Comparison of ENCODE assay signal across 8 cellular contexts in the genomic region with DNA sequence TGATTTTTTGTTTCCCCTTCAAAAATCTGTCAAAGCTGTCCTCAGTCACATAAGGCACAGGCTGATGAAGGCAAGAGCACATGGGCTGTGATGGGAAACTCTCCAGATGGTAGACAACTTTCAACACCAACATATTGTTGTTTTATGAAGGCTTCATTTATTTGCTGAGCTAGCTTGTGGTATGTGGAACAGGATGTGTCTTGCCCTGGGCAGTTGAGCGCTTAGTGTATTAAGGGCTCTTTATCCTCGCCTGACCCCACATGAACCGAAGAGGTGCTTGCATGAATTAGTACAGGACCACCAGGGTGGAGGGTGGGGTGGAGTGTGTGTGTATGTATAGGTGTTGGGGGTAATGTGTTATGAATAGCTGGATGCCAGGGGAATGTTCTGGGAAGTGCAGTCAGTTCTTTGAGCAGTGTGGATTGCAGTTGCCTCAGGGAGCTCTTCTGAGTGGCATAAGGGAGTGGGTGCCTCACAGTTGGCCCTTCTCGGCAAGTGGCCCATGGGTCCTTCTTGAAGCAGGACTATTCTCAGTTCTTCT.
DNase-seq lines count a peak whose midpoint lies in the region; ATAC-seq and TF ChIP-seq lines count a peak whose summit lies in the region.

No MANE protein-coding gene starts in this region.

- no peaks in the 10 kb centered on the region for H3K9me3 Mint-ChIP-seq in chondrocyte (ENCODE audit: low read depth)
- H3K9me3 Mint-ChIP-seq in CD8-positive, alpha-beta T cell: no peaks in the 10 kb centered on the region

- H3K36me3 ChIP-seq in BE2C (no peaks in the 10 kb centered on the region), MM.1S (replicated peaks; ENCODE audit: insufficient read depth, low read length) (no peaks in the 10 kb centered on the region), muscle layer of duodenum (ENCODE audit: control insufficient read depth in 1 of 2, insufficient read depth in 2 of 2, low read length in 2 of 2) (no peaks in the 10 kb centered on the region)
- H3K36me3 ChIP-seq in CD8-positive, alpha-beta T cell (ENCODE audit: insufficient read depth, low read length): no peaks in the 10 kb centered on the region

- TF ChIP-seq CTCF in BE2C (IDR thresholded peaks at IDR 0.05; ENCODE audit: low read depth, low read length) (no peak), MM.1S (IDR thresholded peaks at IDR 0.05; ENCODE audit: low read length) (no peak), chondrocyte (IDR thresholded peaks at IDR 0.05) (no peak), GM20000 (IDR thresholded peaks at IDR 0.05; ENCODE audit: extremely low read depth, missing control alignments) (no peak)
- no peak for TF ChIP-seq CTCF in CD8-positive, alpha-beta T cell (IDR thresholded peaks at IDR 0.05)

- H3K4me2 ChIP-seq in MM.1S (ENCODE audit: low read depth, low read length): peak overlapping the region; percentile 32; the same call in 1 of the 2 replicates

- H3K36me3 Mint-ChIP-seq in chondrocyte (ENCODE audit: low read depth): no peaks in the 10 kb centered on the region
- no peaks in the 10 kb centered on the region for H3K36me3 Mint-ChIP-seq in CD8-positive, alpha-beta T cell

- no peak for ATAC-seq in GM21717 (IDR thresholded peaks at IDR 0.05; ENCODE audit: unreplicated experiment)
- ATAC-seq in CD8-positive, alpha-beta T cell: no peak

- H3K4me1 ChIP-seq in BE2C: peaks cover 11% of the 10 kb centered on the region
- peaks cover 20% of the 10 kb centered on the region for H3K4me1 ChIP-seq in MM.1S (ENCODE audit: low read length)
- peaks cover 0 to 5% of the 10 kb centered on the region in 2 donors for H3K4me1 ChIP-seq in muscle layer of duodenum (ENCODE audit: control insufficient read depth in 1 of 2, insufficient read depth in 2 of 2, low read length in 2 of 2)
- H3K4me1 ChIP-seq in CD8-positive, alpha-beta T cell (ENCODE audit: insufficient read depth, low read length): no peaks in the 10 kb centered on the region

- H3K79me2 ChIP-seq in MM.1S (ENCODE audit: low read length): no peaks in the 10 kb centered on the region

- peak overlapping the region; percentile 2 for H3K4me3 Mint-ChIP-seq in chondrocyte (ENCODE audit: unreplicated experiment)
- H3K4me3 Mint-ChIP-seq in CD8-positive, alpha-beta T cell: no peak overlapping the region

- POLR2A ChIA-PET in CD8-positive, alpha-beta T cell (lab: Charles Lee): no interaction called here

- H3F3A ChIP-seq in MM.1S (ENCODE audit: insufficient read depth, low read length): no peaks in the 10 kb centered on the region

- no peak overlapping the region for H3K9ac ChIP-seq in MM.1S (ENCODE audit: low read length)

- H4K20me1 ChIP-seq in MM.1S (ENCODE audit: insufficient read depth, low read length): no peaks in the 10 kb centered on the region

- H3K9me2 ChIP-seq in MM.1S (replicated peaks; ENCODE audit: insufficient read depth, low read length): no peaks in the 10 kb centered on the region

- intact Hi-C loops in CD8-positive, alpha-beta T cell (cut with DNase I, micrococcal nuclease): loop anchor here (5.0 to 10.0 kb wide), 4 partner anchors 57 to 1770 kb away; a partner anchor contains a TSS

- peak overlapping the region; percentile 52 for H2AFZ ChIP-seq in MM.1S (ENCODE audit: low read length)

- peaks cover 42% of the 10 kb centered on the region for H3K4me1 Mint-ChIP-seq in chondrocyte (ENCODE audit: low read depth)
- peaks cover 9% of the 10 kb centered on the region for H3K4me1 Mint-ChIP-seq in CD8-positive, alpha-beta T cell (ENCODE audit: low read depth)

- CTCF ChIA-PET in CD8-positive, alpha-beta T cell (lab: Charles Lee): interaction anchor here (0.9 to 2.8 kb wide), 8 partner anchors 9 to 613 kb away, joined by 3 to 14 read pairs (median 6); no protein-coding TSS in a partner anchor

- peak overlapping the region; percentile 15; the same call in 1 of the 2 replicates for H3K27ac ChIP-seq in MM.1S (ENCODE audit: low read length)
- peak overlapping the region; percentile 19 for H3K27ac ChIP-seq in muscle layer of duodenum (ENCODE audit: low read length)
- no peak overlapping the region for H3K27ac ChIP-seq in CD8-positive, alpha-beta T cell (ENCODE audit: low read depth, low read length)

- no peaks in the 10 kb centered on the region for H3K27me3 ChIP-seq in BE2C
- no peaks in the 10 kb centered on the region for H3K27me3 ChIP-seq in MM.1S (replicated peaks; ENCODE audit: insufficient read depth, low read length)
- no peaks in the 10 kb centered on the region for H3K27me3 ChIP-seq in muscle layer of duodenum (ENCODE audit: low read depth, low read length)
- H3K27me3 ChIP-seq in CD8-positive, alpha-beta T cell (ENCODE audit: insufficient read depth, low read length): no peaks in the 10 kb centered on the region

- H3K9me3 ChIP-seq in BE2C (no peaks in the 10 kb centered on the region), MM.1S (replicated peaks; ENCODE audit: insufficient read depth, low read length) (no peaks in the 10 kb centered on the region), muscle layer of duodenum (ENCODE audit: control insufficient read depth in 1 of 2, low read length in 2 of 2) (no peaks in the 10 kb centered on the region)
- no peaks in the 10 kb centered on the region for H3K9me3 ChIP-seq in CD8-positive, alpha-beta T cell (ENCODE audit: low read length)

- DNase-seq in BE2C (peak; percentile 15), MM.1S (peak; percentile 53), chondrocyte (ENCODE audit: low spot score) (no peak), GM20000 (ENCODE audit: low spot score) (no peak), T-helper 1 cell (no peak)
- no peak for DNase-seq in CD8-positive, alpha-beta T cell

- H3K27me3 Mint-ChIP-seq in chondrocyte (ENCODE audit: low read depth): no peaks in the 10 kb centered on the region
- H3K27me3 Mint-ChIP-seq in CD8-positive, alpha-beta T cell (ENCODE audit: low read depth): no peaks in the 10 kb centered on the region

- H3K27ac Mint-ChIP-seq in chondrocyte (ENCODE audit: unreplicated experiment): peak overlapping the region; percentile 92
- H3K27ac Mint-ChIP-seq in CD8-positive, alpha-beta T cell: no peak overlapping the region

- no peak overlapping the region; the same call in 1 of the 2 replicates for H3K4me3 ChIP-seq in BE2C (ENCODE audit: low read depth, low read length)
- H3K4me3 ChIP-seq in MM.1S (ENCODE audit: low read length): no peak overlapping the region
- H3K4me3 ChIP-seq in muscle layer of duodenum (ENCODE audit: low read depth in 1 of 2, low read length in 2 of 2): no peak overlapping the region
- no peak overlapping the region for H3K4me3 ChIP-seq in CD8-positive, alpha-beta T cell (ENCODE audit: low read depth, low read length)

Comparison
In these comparisons a context has a peak if more than half of its experiments do, and no peak if none do; other contexts are left out.
1. DNase-seq: peak in BE2C (single experiment) and MM.1S (single experiment); none in chondrocyte (single experiment), GM20000 (single experiment), CD8-positive, alpha-beta T cell (0 of 7) and T-helper 1 cell (0 of 5).